1 cellular context compared by ENCODE assay signal in genomic region chr10:104681485-104681884, GRCh38.
TF ChIP-seq lines count a peak whose summit lies in the region.

No MANE protein-coding gene starts in this region.

TF ChIP-seq in H1, 55 proteins besides CTCF, POLR2A, EP300 and RAD21:
- TF ChIP-seq MAX (IDR thresholded peaks at IDR 0.05) (no peak), HDAC2 (IDR thresholded peaks at IDR 0.05; ENCODE audit: borderline replicate concordance in 1 of 2, low read depth in 2 of 2, low read length in 2 of 2) (peak in 1 of 2 experiments; percentile 75; a peak in 1 of 4 replicates), KDM1A (IDR thresholded peaks at IDR 0.05; ENCODE audit: borderline replicate concordance, low read length) (peak; percentile 92)
TF ChIP-seq in H1: peak in this region for 2.
